Comparison of ENCODE assay signal across 8 cellular contexts in the genomic region with DNA sequence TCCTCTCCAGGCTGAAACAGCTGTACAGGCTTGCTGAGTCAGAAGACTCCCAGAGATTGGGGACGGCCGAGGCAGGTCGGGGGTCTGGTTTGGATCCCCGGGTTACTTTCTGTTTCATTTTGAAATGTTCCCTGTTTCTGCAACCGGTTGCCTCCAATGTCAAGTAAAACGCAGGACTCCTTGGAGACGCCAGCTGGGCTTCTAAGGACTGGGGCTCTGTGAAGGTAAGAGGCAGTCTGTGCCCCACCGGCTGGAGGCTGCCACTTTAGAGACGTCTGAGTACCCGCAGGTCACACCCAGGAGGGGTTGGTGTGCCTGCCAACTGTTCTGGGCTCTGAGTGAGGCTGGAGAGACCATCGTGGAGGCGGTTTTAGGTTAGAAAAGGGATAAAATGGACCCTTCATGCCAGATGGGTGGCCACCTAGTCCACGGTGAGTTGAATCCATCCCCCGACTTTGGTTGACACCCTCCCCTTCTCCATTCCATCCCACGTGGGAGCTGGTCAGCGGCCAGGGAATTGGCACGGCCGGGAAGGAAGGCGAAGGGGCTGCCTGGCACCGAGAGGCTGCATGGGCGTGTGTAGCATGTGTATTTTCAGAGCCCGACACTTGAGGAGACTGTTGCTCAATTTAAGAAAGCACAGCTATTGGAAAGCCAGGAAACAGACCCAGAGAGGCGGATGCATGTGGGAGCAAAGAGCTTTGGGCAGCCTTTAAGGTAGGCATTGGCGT.
DNase-seq lines count a peak whose midpoint lies in the region; ATAC-seq and TF ChIP-seq lines count a peak whose summit lies in the region.

No MANE protein-coding gene starts in this region.

- H3K27ac Mint-ChIP-seq in activated naive CD8-positive, alpha-beta T cell treated with anti-CD3 and anti-CD28 coated beads, Interleukin-2, amount 50 U/mL, for 24 hours = no peak overlapping the region
- H3K27ac Mint-ChIP-seq in nephron progenitor cell = no peak overlapping the region

- no peaks in the 10 kb centered on the region for H3K36me3 Mint-ChIP-seq in activated naive CD8-positive, alpha-beta T cell treated with anti-CD3 and anti-CD28 coated beads, Interleukin-2, amount 50 U/mL, for 24 hours (ENCODE audit: low read depth)
- H3K36me3 Mint-ChIP-seq in nephron progenitor cell (ENCODE audit: low read depth) = no peaks in the 10 kb centered on the region

- peaks cover 23% of the 10 kb centered on the region for H3K4me1 Mint-ChIP-seq in activated naive CD8-positive, alpha-beta T cell treated with anti-CD3 and anti-CD28 coated beads, Interleukin-2, amount 50 U/mL, for 24 hours
- H3K4me1 Mint-ChIP-seq in nephron progenitor cell = peaks cover 27% of the 10 kb centered on the region

- TF ChIP-seq CTCF in nephron progenitor cell (IDR thresholded peaks at IDR 0.05) = no peak
- no peak for TF ChIP-seq CTCF in vagina (IDR thresholded peaks at IDR 0.05)

- peaks cover 15% of the 10 kb centered on the region for H3K4me1 ChIP-seq in vagina

- DNase-seq in DMS53 (lab: John Stamatoyannopoulos, UW) (peak; percentile 47), DMS53 treated with DMSO at 0.1 percent for 48 hours (lab: John Stamatoyannopoulos, UW; ENCODE audit: unreplicated experiment) (no peak), NCI-H748 treated with DMSO at 0.1 percent for 48 hours (lab: John Stamatoyannopoulos, UW) (peak; percentile 21), glomerular endothelial cell (ENCODE audit: extremely low read depth, low read depth, low spot score) (peak; percentile 36), nephron progenitor cell (peak; percentile 14), vagina (ENCODE audit: extremely low spot score in 2 of 2) (no peak)
- peak; percentile 8 for DNase-seq in activated naive CD8-positive, alpha-beta T cell treated with anti-CD3 and anti-CD28 coated beads, Interleukin-2, amount 50 U/mL, for 24 hours

- H3K27ac ChIP-seq in vagina = peak overlapping the region; percentile 85

- no peaks in the 10 kb centered on the region for H3K27me3 ChIP-seq in vagina

- no peaks in the 10 kb centered on the region for H3K36me3 ChIP-seq in vagina

- intact Hi-C loops in vagina (cut with DNase I) = no loop called here

- no peak for TF ChIP-seq POLR2A in vagina (IDR thresholded peaks at IDR 0.05)

- peak overlapping the region; percentile 81 for H3K4me3 Mint-ChIP-seq in activated naive CD8-positive, alpha-beta T cell treated with anti-CD3 and anti-CD28 coated beads, Interleukin-2, amount 50 U/mL, for 24 hours
- peak overlapping the region; percentile 56 for H3K4me3 Mint-ChIP-seq in nephron progenitor cell

- H3K9me3 ChIP-seq in vagina = no peaks in the 10 kb centered on the region

- H3K4me3 ChIP-seq in vagina = peak overlapping the region; percentile 67 to 70

- ATAC-seq in activated naive CD8-positive, alpha-beta T cell treated with anti-CD3 and anti-CD28 coated beads, Interleukin-2, amount 50 U/mL, for 24 hours = peak; percentile 75
- no peak for ATAC-seq in HG03571 (IDR thresholded peaks at IDR 0.05; ENCODE audit: unreplicated experiment)

- H3K9me3 Mint-ChIP-seq in activated naive CD8-positive, alpha-beta T cell treated with anti-CD3 and anti-CD28 coated beads, Interleukin-2, amount 50 U/mL, for 24 hours = no peaks in the 10 kb centered on the region
- no peaks in the 10 kb centered on the region for H3K9me3 Mint-ChIP-seq in nephron progenitor cell

- peaks cover 39% of the 10 kb centered on the region for H3K27me3 Mint-ChIP-seq in activated naive CD8-positive, alpha-beta T cell treated with anti-CD3 and anti-CD28 coated beads, Interleukin-2, amount 50 U/mL, for 24 hours
- peaks cover 80% of the 10 kb centered on the region for H3K27me3 Mint-ChIP-seq in nephron progenitor cell (ENCODE audit: low read depth, poor library complexity)

Comparison
In these comparisons a context has a peak if more than half of its experiments do, and no peak if none do; other contexts are left out.
1. DNase-seq: peak in DMS53 (single experiment), NCI-H748 treated with DMSO at 0.1 percent for 48 hours (single experiment), activated naive CD8-positive, alpha-beta T cell treated with anti-CD3 and anti-CD28 coated beads, Interleukin-2, amount 50 U/mL, for 24 hours (single experiment), glomerular endothelial cell (single experiment) and nephron progenitor cell (single experiment); none in DMS53 treated with DMSO at 0.1 percent for 48 hours (single experiment) and vagina (0 of 2).